ENCODE assay signal across 19 cellular contexts in the genomic region with DNA sequence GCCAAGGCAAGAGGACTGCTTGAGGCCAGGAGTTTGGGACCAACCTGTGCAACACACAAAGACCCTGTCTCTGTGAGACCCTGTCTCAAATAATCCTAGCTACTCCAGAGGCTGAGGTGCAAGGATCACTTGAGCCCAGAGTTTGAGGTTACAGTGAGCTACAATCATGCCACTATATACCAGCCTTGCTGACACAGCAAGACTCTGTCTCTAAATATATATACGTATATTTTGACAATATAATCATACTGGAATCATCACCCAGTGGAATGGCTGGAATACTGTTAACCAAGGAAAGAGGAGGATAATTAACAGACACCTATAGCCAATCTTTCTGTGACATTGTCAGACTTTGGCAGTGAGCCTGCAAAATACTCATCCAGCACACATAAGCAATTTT. TPM values are rescaled to one million over a fixed set of nuclear protein-coding genes. Genes with fewer than 3 reads are reported as not detected.
DNase-seq lines count a peak whose midpoint lies in the region; ATAC-seq, FAIRE-seq and TF ChIP-seq lines count a peak whose summit lies in the region.
"Had no signal": no experiment of that assay in that cellular context is flagged by ENCODE, and none has a peak within 500 bp of the region (broad histone marks: within the 10 kb centered on the region; RNA-seq: fewer than 3 reads in every experiment).

No MANE protein-coding gene starts in this region.

- peaks cover 13% of the 10 kb centered on the region for H3F3A ChIP-seq in neural cell (ENCODE audit: insufficient read depth, low read length, poor library complexity, severe bottlenecking)

- H4K20me1 ChIP-seq in neural cell (ENCODE audit: insufficient read depth): no peaks in the 10 kb centered on the region

- peak overlapping the region; percentile 97 to 99 (median 99) for H3K27ac Mint-ChIP-seq in brain
- H3K27ac Mint-ChIP-seq in type B pancreatic cell: no peak overlapping the region
- H3K27ac Mint-ChIP-seq: WTC11 had no signal

- H3K79me2 ChIP-seq in neural cell (replicated peaks; ENCODE audit: insufficient read depth, low read length): peaks cover 7% of the 10 kb centered on the region

- DNase-seq in heart left ventricle (no peak), Right ventricle myocardium inferior (ENCODE audit: missing footprints) (no peak), type B pancreatic cell (ENCODE audit: extremely low spot score, unreplicated experiment) (no peak), amygdala (lab: John Stamatoyannopoulos, UW) (no peak), kidney (no peak), pons (ENCODE audit: low spot score) (no peak)
- DNase-seq: activated CD8-positive, alpha-beta memory T cell treated with anti-CD3 and anti-CD28 coated beads, Interleukin-2, amount 10 ng/mL, durations not matched to agents 7 days and 5 days; activated gamma-delta T cell treated with Interleukin-2 at 50 U/mL for 16 hours; lower lobe of right lung; naive thymus-derived CD4-positive, alpha-beta T cell; NCI-H1694 treated with DMSO at 0.1 percent for 48 hours; NCI-H524 treated with DMSO at 0.1 percent for 48 hours; PC-9; right cardiac atrium; stimulated activated CD4-positive, alpha-beta T cell treated with anti-CD3 and anti-CD28 coated beads, Interleukin-4, amount 100 ng/mL, for 4 hours had no signal

- 48 to 63% (median 59%) methylated on average over 1 of the region's 1 CpG for WGBS in heart left ventricle, 4 donors

- intact Hi-C loops in heart left ventricle (cut with DNase I) (loop anchor here in 1 of 10 donors (2.0 kb wide), 1 partner anchor 14 kb away; no protein-coding TSS in a partner anchor), Right ventricle myocardium inferior (cut with DNase I) (no loop called here), kidney (cut with DNase I) (no loop called here)

- H3K4me1 Mint-ChIP-seq in brain (peaks cover 83% of the 10 kb centered on the region), type B pancreatic cell (ENCODE audit: unreplicated experiment) (peaks cover 39% of the 10 kb centered on the region)

- H3K4me3 Mint-ChIP-seq in brain (peak overlapping the region; percentile 80 to 96 (median 92)), type B pancreatic cell (peak overlapping the region; percentile 74)
- H3K4me3 Mint-ChIP-seq: activated CD8-positive, alpha-beta memory T cell treated with anti-CD3 and anti-CD28 coated beads, Interleukin-2, amount 10 ng/mL, durations not matched to agents 7 days and 5 days; WTC11 had no signal

- H3K27me3 ChIP-seq in heart left ventricle (no peaks in the 10 kb centered on the region), neural cell (ENCODE audit: insufficient read depth, low read depth, low read length) (no peaks in the 10 kb centered on the region)

- TF ChIP-seq CTCF in heart left ventricle (IDR thresholded peaks at IDR 0.05) (no peak), brain (conservative IDR thresholded peaks at IDR 0.05) (no peak), neural cell (IDR thresholded peaks at IDR 0.05; ENCODE audit: poor library complexity, severe bottlenecking) (no peak), type B pancreatic cell (conservative IDR thresholded peaks at IDR 0.05) (no peak), kidney (IDR thresholded peaks at IDR 0.05; ENCODE audit: borderline replicate concordance, extremely low read depth, insufficient read depth) (no peak)

- peaks cover 12% of the 10 kb centered on the region for H3K27me3 Mint-ChIP-seq in brain
- H3K27me3 Mint-ChIP-seq in type B pancreatic cell: peaks cover 6% of the 10 kb centered on the region
- H3K27me3 Mint-ChIP-seq: activated CD8-positive, alpha-beta memory T cell treated with anti-CD3 and anti-CD28 coated beads, Interleukin-2, amount 10 ng/mL, durations not matched to agents 7 days and 5 days had no signal

- H3K9ac ChIP-seq in neural cell (ENCODE audit: low read length): peak overlapping the region; percentile 92
- no peak overlapping the region for H3K9ac ChIP-seq in kidney (ENCODE audit: low read length in 2 of 2)

- no peak for TF ChIP-seq POLR2A in heart left ventricle (IDR thresholded peaks at IDR 0.05)

- H3K36me3 Mint-ChIP-seq in brain (no peaks in the 10 kb centered on the region), type B pancreatic cell (no peaks in the 10 kb centered on the region)
- H3K36me3 Mint-ChIP-seq: WTC11 had no signal

- no peak for FAIRE-seq in kidney (lab: Jason Lieb, UNC)

- H3K9me3 ChIP-seq in heart left ventricle (no peaks in the 10 kb centered on the region), neural cell (ENCODE audit: low read length) (no peaks in the 10 kb centered on the region), kidney (ENCODE audit: control insufficient read depth in 1 of 2, low read length in 2 of 2) (no peaks in the 10 kb centered on the region)
- H3K9me3 ChIP-seq: lower lobe of right lung had no signal

- peak overlapping the region; percentile 35 for H2AFZ ChIP-seq in neural cell (ENCODE audit: low read depth, low read length)
- H2AFZ ChIP-seq: PC-9 had no signal

- no peak overlapping the region for H3K4me3 ChIP-seq in heart left ventricle
- H3K4me3 ChIP-seq in neural cell (ENCODE audit: low read length): peak overlapping the region; percentile 84
- H3K4me3 ChIP-seq in kidney (ENCODE audit: low read length in 2 of 2): no peak overlapping the region
- H3K4me3 ChIP-seq: lower lobe of right lung, PC-9 had no signal

- H3K36me3 ChIP-seq in heart left ventricle: no peaks in the 10 kb centered on the region
- H3K36me3 ChIP-seq in neural cell (ENCODE audit: insufficient read depth, low read length): no peaks in the 10 kb centered on the region
- no peaks in the 10 kb centered on the region for H3K36me3 ChIP-seq in kidney (ENCODE audit: control insufficient read depth in 1 of 2, insufficient read depth in 2 of 2, low read length in 2 of 2)
- H3K36me3 ChIP-seq: lower lobe of right lung had no signal

- peak overlapping the region; percentile 37 for H3K4me2 ChIP-seq in neural cell (ENCODE audit: low read length)
- H3K4me2 ChIP-seq: PC-9 had no signal

- no peak for TF ChIP-seq RAD21 in neural cell (conservative IDR thresholded peaks at IDR 0.05)

- H3K9me3 Mint-ChIP-seq in brain: peaks cover 0 to 3% (median 0%) of the 10 kb centered on the region in 5 experiments
- no peaks in the 10 kb centered on the region for H3K9me3 Mint-ChIP-seq in type B pancreatic cell
- H3K9me3 Mint-ChIP-seq: WTC11 had no signal

- TF ChIP-seq EP300 in neural cell (conservative IDR thresholded peaks at IDR 0.05; ENCODE audit: poor library complexity, severe bottlenecking): no peak

- H3K4me1 ChIP-seq in heart left ventricle (peaks cover 0 to 33% (median 29%) of the 10 kb centered on the region in 12 donors), kidney (ENCODE audit: control insufficient read depth in 1 of 2, insufficient read depth in 1 of 2, low read depth in 1 of 2, low read length in 2 of 2) (peaks cover 6 to 13% of the 10 kb centered on the region in 2 donors)

- no peaks in the 10 kb centered on the region for H3K9me2 ChIP-seq in neural cell (ENCODE audit: insufficient read depth, low read length)

- no peak for ATAC-seq in heart left ventricle
- no peak for ATAC-seq in Right ventricle myocardium inferior
- ATAC-seq: activated CD8-positive, alpha-beta memory T cell treated with anti-CD3 and anti-CD28 coated beads, Interleukin-2, amount 10 ng/mL, durations not matched to agents 7 days and 5 days; HCT116; lower lobe of right lung; naive thymus-derived CD4-positive, alpha-beta T cell; right cardiac atrium; WTC11 had no signal

- H3K27ac ChIP-seq in heart left ventricle (peak overlapping the region in 10 of 12 donors; percentile 49 to 96 (median 92)), neural cell (ENCODE audit: low read length) (peak overlapping the region; percentile 100), kidney (ENCODE audit: low read depth in 2 of 2, low read length in 2 of 2) (no peak overlapping the region)
- H3K27ac ChIP-seq: lower lobe of right lung, PC-9 had no signal

TF ChIP-seq in neural cell, 6 proteins besides CTCF, POLR2A, EP300 and RAD21:
- TF ChIP-seq SMC3 (conservative IDR thresholded peaks at IDR 0.05; ENCODE audit: poor library complexity) (no peak), MXI1 (conservative IDR thresholded peaks at IDR 0.05; ENCODE audit: poor library complexity, severe bottlenecking) (no peak), POLR2AphosphoS5 (IDR thresholded peaks at IDR 0.05) (no peak), EZH2 (IDR thresholded peaks at IDR 0.05; ENCODE audit: borderline replicate concordance, insufficient read depth, low read length, poor library complexity, severe bottlenecking) (no peak)

RNA-seq across cellular contexts. Expression of a gene that starts 9.0 kb away (rescaled TPM):
- total RNA-seq in heart left ventricle: 100 to 1,000 TPM in 1 of 9 donors, 10 to 100 TPM in 8; 24.3 to 146 (median 37.8) TPM
- polyA plus RNA-seq in heart left ventricle: 10 to 100 TPM in 1 of 2 donors, 1 to 10 TPM in 1; 6.0 to 21.0 TPM
- total RNA-seq in Right ventricle myocardium inferior: 21.4 TPM
- polyA plus RNA-seq in brain (ENCODE audit: insufficient read depth, low read depth, low replicate concordance): 107 TPM
- polyA plus RNA-seq in neural cell: 3.4 and 5.1 TPM in 2 replicates
- polyA minus RNA-seq in neural cell: 39.2 and 46.9 TPM in 2 replicates
- 6.0 and 18.2 TPM in 2 replicates for total RNA-seq in type B pancreatic cell (ENCODE audit: low replicate concordance)
- total RNA-seq in kidney: 9.3 TPM
- polyA plus RNA-seq in kidney (ENCODE audit: insufficient read depth, low read depth, low replicate concordance): 2.7 TPM

RNA-seq across cellular contexts. Expression of a gene that starts 15.5 kb away (rescaled TPM):
- total RNA-seq in heart left ventricle (10 to 100 TPM; 22.7 to 34.4 (median 27.8) TPM), Right ventricle myocardium inferior (24.3 TPM), type B pancreatic cell (ENCODE audit: low replicate concordance) (68.3 and 101 TPM in 2 replicates), kidney (47.4 TPM)
- polyA plus RNA-seq in heart left ventricle (10 to 100 TPM in 1 of 2 donors, 1 to 10 TPM in 1; 7.4 to 18.9 TPM), brain (ENCODE audit: insufficient read depth, low read depth, low replicate concordance) (22.8 TPM), neural cell (98.7 and 114 TPM in 2 replicates), kidney (ENCODE audit: insufficient read depth, low read depth, low replicate concordance) (15.9 TPM)
- 331 and 336 TPM in 2 replicates for polyA minus RNA-seq in neural cell

Comparison
In these comparisons a context has a peak if more than half of its experiments do, and no peak if none do; other contexts are left out.
1. H3K27ac ChIP-seq: peak in heart left ventricle (10 of 12) and neural cell (single experiment); none in kidney (0 of 2).